In genomic region chr5:91840412-91840811, GRCh38 we compare ENCODE assay signal across 20 cellular contexts.
"Had no signal": no experiment of that assay in that cellular context is flagged by ENCODE, and none has a peak within 500 bp of the region (broad histone marks: within the 10 kb centered on the region; RNA-seq: fewer than 3 reads in every experiment).

No MANE protein-coding gene starts in this region.

- H3K36me3 ChIP-seq: brain microvascular endothelial cell, lower lobe of right lung, sigmoid colon, thoracic aorta, upper lobe of left lung had no signal

- H3K27me3 ChIP-seq: brain microvascular endothelial cell, sigmoid colon, upper lobe of left lung had no signal

- H3K27ac ChIP-seq: brain microvascular endothelial cell, coronary artery, lower lobe of right lung, parathyroid adenoma, sigmoid colon, thoracic aorta, upper lobe of left lung had no signal

- DNase-seq: activated CD4-positive, alpha-beta memory T cell treated with anti-CD3 and anti-CD28 coated beads, Interleukin-2, amount 10 ng/mL, durations not matched to agents 7 days and 5 days; activated CD4-positive, alpha-beta T cell treated with anti-CD3 and anti-CD28 coated beads for 48 hours; activated CD4-positive, CD25-positive, alpha-beta regulatory T cell; activated CD8-positive, alpha-beta memory T cell treated with anti-CD3 and anti-CD28 coated beads, Interleukin-2, amount 10 ng/mL, durations not matched to agents 7 days and 5 days; activated naive CD4-positive, alpha-beta T cell treated with Interleukin-2 at 50 U/mL for 16 hours; activated naive CD8-positive, alpha-beta T cell treated with anti-CD3 and anti-CD28 coated beads, Interleukin-2, amount 10 ng/mL, durations not matched to agents 7 days and 5 days; brain microvascular endothelial cell; hypothalamus; lower lobe of right lung; natural killer cell; sigmoid colon; stimulated activated CD4-positive, alpha-beta T cell treated with anti-CD3 and anti-CD28 coated beads, Interleukin-4, amount 100 ng/mL, for 24 hours; stimulated activated naive B cell treated with anti-CD40 and anti-IgM and Interleukin-4, amounts not matched to agents 10 μg/mL and 1 μg/mL and 100 μg/mL, for 72 hours; upper lobe of left lung had no signal

- H3K9ac ChIP-seq: parathyroid adenoma had no signal

- H3K9me3 ChIP-seq: lower lobe of right lung, sigmoid colon, thoracic aorta, upper lobe of left lung had no signal

- FAIRE-seq: endometrium, frontal cortex, keratinocyte had no signal

- H3K4me1 ChIP-seq: lower lobe of right lung, parathyroid adenoma, sigmoid colon, upper lobe of left lung had no signal

- H3K4me3 ChIP-seq: coronary artery, lower lobe of right lung, sigmoid colon, thoracic aorta, upper lobe of left lung had no signal
